ENCODE assay signal across 26 cellular contexts in genomic region chr12:50728417-50728816, GRCh38.
"Had no signal": no experiment of that assay in that cellular context is flagged by ENCODE, and none has a peak within 500 bp of the region (broad histone marks: within the 10 kb centered on the region; RNA-seq: fewer than 3 reads in every experiment).

No MANE protein-coding gene starts in this region.

- H3K4me3 Mint-ChIP-seq: activated CD8-positive, alpha-beta T cell treated with anti-CD3 and anti-CD28 coated beads for 36 hours; activated naive CD4-positive, alpha-beta T cell treated with anti-CD3 and anti-CD28 coated beads, Interleukin-2, amount 50 U/mL, for 24 hours; central memory CD8-positive, alpha-beta T cell; immature natural killer cell; natural killer cell treated with Interleukin-12 subunit alpha and Interleukin-12 subunit beta and Interleukin-15 and Interleukin-18, amount 100 ng/mL, for 72 hours; stimulated activated naive CD8-positive, alpha-beta T cell treated with anti-CD3 and anti-CD28 coated beads, Interleukin-15, amount 100 ng/mL, for 72 hours; type B pancreatic cell had no signal

- ATAC-seq: activated CD8-positive, alpha-beta T cell treated with anti-CD3 and anti-CD28 coated beads for 36 hours; esophagus mucosa; heart left ventricle; left lung; lower lobe of right lung; natural killer cell treated with Interleukin-12 subunit alpha and Interleukin-12 subunit beta and Interleukin-15 and Interleukin-18, amount 100 ng/mL, for 72 hours; sciatic nerve; stimulated activated naive CD8-positive, alpha-beta T cell treated with anti-CD3 and anti-CD28 coated beads, Interleukin-15, amount 100 ng/mL, for 72 hours had no signal

- H3K9me3 Mint-ChIP-seq: activated CD8-positive, alpha-beta T cell treated with anti-CD3 and anti-CD28 coated beads for 36 hours; activated naive CD4-positive, alpha-beta T cell treated with anti-CD3 and anti-CD28 coated beads, Interleukin-2, amount 50 U/mL, for 24 hours; activated T-helper 2 cell treated with anti-CD3 and anti-CD28 coated beads, Interferon-gamma antibody, Interleukin-2, Interleukin-4, amounts not matched to agents 10 μg/mL and 5 μg/mL and 100 μg/mL, durations not matched to agents 14 hours and 24 hours and 36 hours; central memory CD8-positive, alpha-beta T cell; immature natural killer cell; natural killer cell treated with Interleukin-12 subunit alpha and Interleukin-12 subunit beta and Interleukin-15 and Interleukin-18, amount 100 ng/mL, for 72 hours; stimulated activated naive CD8-positive, alpha-beta T cell treated with anti-CD3 and anti-CD28 coated beads, Interleukin-15, amount 100 ng/mL, for 72 hours; type B pancreatic cell had no signal

- H3K27ac Mint-ChIP-seq: activated CD8-positive, alpha-beta T cell treated with anti-CD3 and anti-CD28 coated beads for 36 hours; activated naive CD4-positive, alpha-beta T cell treated with anti-CD3 and anti-CD28 coated beads, Interleukin-2, amount 50 U/mL, for 24 hours; activated T-helper 2 cell treated with anti-CD3 and anti-CD28 coated beads, Interferon-gamma antibody, Interleukin-2, Interleukin-4, amounts not matched to agents 10 μg/mL and 5 μg/mL and 100 μg/mL, durations not matched to agents 14 hours and 24 hours and 36 hours; natural killer cell treated with Interleukin-12 subunit alpha and Interleukin-12 subunit beta and Interleukin-15 and Interleukin-18, amount 100 ng/mL, for 72 hours; progenitor cell of endocrine pancreas; type B pancreatic cell had no signal

- H3K27ac ChIP-seq: coronary artery, left lung, lower lobe of right lung, neutrophil, skin epidermis, uterus had no signal

- H3K4me1 Mint-ChIP-seq: activated naive CD4-positive, alpha-beta T cell treated with anti-CD3 and anti-CD28 coated beads, Interleukin-2, amount 50 U/mL, for 24 hours; central memory CD8-positive, alpha-beta T cell; immature natural killer cell; stimulated activated naive CD8-positive, alpha-beta T cell treated with anti-CD3 and anti-CD28 coated beads, Interleukin-15, amount 100 ng/mL, for 72 hours had no signal

- DNase-seq: activated CD4-positive, alpha-beta T cell treated with anti-CD3 and anti-CD28 coated beads for 1 hour; activated CD4-positive, alpha-beta T cell treated with anti-CD3 and anti-CD28 coated beads, Interleukin-2, amount 50 U/mL, for 1 hour; activated CD8-positive, alpha-beta T cell treated with anti-CD3 and anti-CD28 coated beads for 36 hours; activated T-cell treated with anti-CD3 and anti-CD28 coated beads, Interleukin-2, amount 50 U/mL, for 48 hours; foreskin fibroblast; heart left ventricle; immature natural killer cell; left lung; lower lobe of right lung; mesendoderm; stimulated activated CD4-positive, alpha-beta T cell treated with anti-CD3 and anti-CD28 coated beads, Interleukin-12 subunit alpha, Interleukin-12 subunit beta, amount 100 ng/mL, for 4 hours; stimulated activated CD4-positive, alpha-beta T cell treated with anti-CD3 and anti-CD28 coated beads, Interleukin-4, amount 100 ng/mL, for 1 hour; stimulated activated naive CD8-positive, alpha-beta T cell treated with anti-CD3 and anti-CD28 coated beads, Interleukin-15, amount 100 ng/mL, for 72 hours; T-helper 9 cell; uterus had no signal

- H3K27me3 ChIP-seq: heart left ventricle, left lung, neutrophil, uterus had no signal
